Comparison of ENCODE assay signal across 11 cellular contexts in genomic region chr10:61757525-61758397, GRCh38.
DNase-seq lines count a peak whose midpoint lies in the region; ATAC-seq and TF ChIP-seq lines count a peak whose summit lies in the region.
"Had no signal": no experiment of that assay in that cellular context is flagged by ENCODE, and none has a peak within 500 bp of the region (broad histone marks: within the 10 kb centered on the region; RNA-seq: fewer than 3 reads in every experiment).

No MANE protein-coding gene starts in this region.

- CTCF ChIA-PET in mammary epithelial cell (lab: Charles Lee; ENCODE audit: low non-redundant PET) = no interaction called here
- CTCF ChIA-PET in Caco-2 (lab: Charles Lee) = interaction anchor here (0.9 kb wide), 1 partner anchor 10 kb away, joined by 3 read pairs; no protein-coding TSS in a partner anchor
- CTCF ChIA-PET in HEK293T (lab: Yijun Ruan, JAX) = no interaction called here

- H3K79me2 ChIP-seq in ACC112 (ENCODE audit: control insufficient read depth, insufficient read depth, low read length, unreplicated experiment) (no peaks in the 10 kb centered on the region), mammary epithelial cell (ENCODE audit: insufficient read depth, low read length) (no peaks in the 10 kb centered on the region)

- intact Hi-C loops in mammary epithelial cell (cut with micrococcal nuclease) (no loop called here), left colon (cut with DNase I, micrococcal nuclease) (loop anchor here in 1 of 2 donors (10.0 kb wide), 1 partner anchor 77 kb away; no protein-coding TSS in a partner anchor), Caco-2 (cut with micrococcal nuclease; ENCODE audit: unreplicated experiment) (no loop called here)

- H2AFZ ChIP-seq in ACC112 (ENCODE audit: low read length, unreplicated experiment) (peak overlapping the region; percentile 4), mammary epithelial cell (ENCODE audit: low read depth, low read length) (peak overlapping the region; percentile 22), neuronal stem cell (ENCODE audit: low read length) (no peak overlapping the region)

- H2BK5ac ChIP-seq in neuronal stem cell (ENCODE audit: low read length) = no peak overlapping the region

- H3K4me1 Mint-ChIP-seq in Caco-2 (ENCODE audit: low read depth, unreplicated experiment) = peaks cover 28% of the 10 kb centered on the region

- no peak overlapping the region for H2BK15ac ChIP-seq in neuronal stem cell (ENCODE audit: low read length)

- no peak overlapping the region for H2BK120ac ChIP-seq in neuronal stem cell (ENCODE audit: low read depth, low read length)

- H4K20me1 ChIP-seq in mammary epithelial cell (ENCODE audit: insufficient read depth, low read length) = no peaks in the 10 kb centered on the region

- H3K4me3 Mint-ChIP-seq in Caco-2 (ENCODE audit: unreplicated experiment) = no peak overlapping the region

- peak; percentile 29 for DNase-seq in KG1 (lab: John Stamatoyannopoulos, UW)
- peak; percentile 92 for DNase-seq in mammary epithelial cell
- DNase-seq in left colon = peak; percentile 20 to 69
- no peak for DNase-seq in SHP77 (lab: John Stamatoyannopoulos, UW)
- DNase-seq in Caco-2 = no peak
- no peak for DNase-seq in HEK293T (ENCODE audit: extremely low spot score)
- DNase-seq in neuronal stem cell (ENCODE audit: low spot score) = no peak
- DNase-seq: activated T-cell treated with anti-CD3 and anti-CD28 coated beads, Interleukin-2, amount 50 U/mL, for 1 hour; T-helper 2 cell had no signal

- no peak overlapping the region for H4K91ac ChIP-seq in neuronal stem cell (ENCODE audit: low read depth, low read length, poor library complexity)

- H3K14ac ChIP-seq in neuronal stem cell (ENCODE audit: low read length) = no peak overlapping the region

- H3K4me3 ChIP-seq in ACC112 (ENCODE audit: low read depth, low read length) (no peak overlapping the region), mammary epithelial cell (replicated peaks in 1 of 3; ENCODE audit: insufficient read depth in 1 of 3, low read depth in 2 of 3, low read length in 3 of 3) (no peak overlapping the region), Caco-2 (ENCODE audit: low read depth, low read length) (no peak overlapping the region), neuronal stem cell (ENCODE audit: low read length in 2 of 2) (no peak overlapping the region)

- peaks cover 24% of the 10 kb centered on the region for H3K4me1 ChIP-seq in ACC112 (ENCODE audit: control insufficient read depth, insufficient read depth, low read length, unreplicated experiment)
- peaks cover 32% of the 10 kb centered on the region for H3K4me1 ChIP-seq in mammary epithelial cell (ENCODE audit: insufficient read depth, low read length)
- H3K4me1 ChIP-seq in Caco-2 = peaks cover 30% of the 10 kb centered on the region
- H3K4me1 ChIP-seq in neuronal stem cell (ENCODE audit: control insufficient read depth in 2 of 2, insufficient read depth in 1 of 2, low read depth in 1 of 2, low read length in 2 of 2) = peaks cover 0 to 5% of the 10 kb centered on the region in 2 donors

- H3K9me3 Mint-ChIP-seq in Caco-2 (ENCODE audit: unreplicated experiment) = peaks cover 14% of the 10 kb centered on the region

- H4K8ac ChIP-seq in neuronal stem cell (ENCODE audit: low read depth, low read length) = no peak overlapping the region

- ATAC-seq in left colon = peak; percentile 76

- H3K4ac ChIP-seq in neuronal stem cell (ENCODE audit: low read length) = no peak overlapping the region

- no peak overlapping the region for H3K9ac ChIP-seq in mammary epithelial cell (ENCODE audit: insufficient read depth, low read length)
- H3K9ac ChIP-seq in neuronal stem cell (ENCODE audit: low read depth, low read length, poor library complexity) = no peak overlapping the region

- POLR2A ChIA-PET in Caco-2 (lab: Charles Lee) (no interaction called here), HEK293T (lab: Yijun Ruan, JAX) (no interaction called here)

- no peak overlapping the region for H3K4me2 ChIP-seq in mammary epithelial cell (ENCODE audit: insufficient read depth, low read depth, low read length)
- no peak overlapping the region for H3K4me2 ChIP-seq in neuronal stem cell (ENCODE audit: insufficient read depth, low read length, poor library complexity, severe bottlenecking)

- dilution Hi-C loops in mammary epithelial cell (cut with HindIII; ENCODE audit: low sequenced_read_pairs) = no loop called here

- TF ChIP-seq CTCF in mammary epithelial cell (conservative IDR thresholded peaks at IDR 0.05 in 1 of 2, IDR thresholded peaks at IDR 0.05 in 1 of 2; ENCODE audit: extremely low read depth in 1 of 2, insufficient read depth in 1 of 2, low read depth in 1 of 2, low read length in 2 of 2) (no peak), Caco-2 (IDR thresholded peaks at IDR 0.05; ENCODE audit: insufficient read depth in 1 of 2, low read depth in 1 of 2, low read length in 1 of 2, severe bottlenecking in 1 of 2, unreplicated experiment in 1 of 2) (no peak)

- no peaks in the 10 kb centered on the region for H3K36me3 Mint-ChIP-seq in Caco-2 (ENCODE audit: insufficient read depth, unreplicated experiment)

- H3K23ac ChIP-seq in neuronal stem cell (ENCODE audit: low read depth, low read length, poor library complexity) = no peak overlapping the region

- H3K27me3 Mint-ChIP-seq in Caco-2 (ENCODE audit: insufficient read depth, unreplicated experiment) = no peaks in the 10 kb centered on the region

- H2BK12ac ChIP-seq in neuronal stem cell (ENCODE audit: low read length) = no peak overlapping the region

- H3K9me3 ChIP-seq in mammary epithelial cell (replicated peaks; ENCODE audit: insufficient read depth, low read length) (no peaks in the 10 kb centered on the region), Caco-2 (no peaks in the 10 kb centered on the region), neuronal stem cell (replicated peaks in 1 of 2; ENCODE audit: control insufficient read depth in 2 of 2, insufficient read depth in 1 of 2, low read depth in 1 of 2, low read length in 2 of 2) (no peaks in the 10 kb centered on the region)
- H3K9me3 ChIP-seq: neutrophil had no signal

- H2AK5ac ChIP-seq in neuronal stem cell (ENCODE audit: low read depth, low read length) = no peak overlapping the region

- H3K36me3 ChIP-seq in ACC112 (ENCODE audit: insufficient read depth, low read length) (no peaks in the 10 kb centered on the region), mammary epithelial cell (ENCODE audit: insufficient read depth, low read length) (no peaks in the 10 kb centered on the region), Caco-2 (ENCODE audit: control insufficient read depth, insufficient read depth, low read length) (no peaks in the 10 kb centered on the region), neuronal stem cell (replicated peaks in 1 of 2; ENCODE audit: control insufficient read depth in 2 of 2, insufficient read depth in 2 of 2, low read length in 2 of 2) (no peaks in the 10 kb centered on the region)
- H3K36me3 ChIP-seq: neutrophil had no signal

- in situ Hi-C loops in mammary epithelial cell (cut with MboI; ENCODE audit: low sequenced_read_pairs in 2 of 2) = loop anchor here in 1 of 2 donors (25.0 kb wide), 1 partner anchor 480 kb away; no protein-coding TSS in a partner anchor

- WGBS in mammary epithelial cell (ENCODE audit: low coverage, missing lambda C conversion rate) = 97% methylated on average over 2 of the region's 2 CpGs
- 100% methylated on average over 1 of the region's 2 CpGs; no CpG with 5 or more reads in 1 of the 2 donors for whole genome bisulfite sequencing in neuronal stem cell (ENCODE audit: extremely low coverage in 2 of 2, insufficient read length in 2 of 2, insufficient replicate concordance in 1 of 2), 2 donors

- no peaks in the 10 kb centered on the region for H3K79me1 ChIP-seq in neuronal stem cell (ENCODE audit: low read depth, low read length)

- H3K27me3 ChIP-seq in ACC112 (ENCODE audit: insufficient read depth, low read length) (no peaks in the 10 kb centered on the region), mammary epithelial cell (ENCODE audit: insufficient read depth, low read length) (no peaks in the 10 kb centered on the region), Caco-2 (replicated peaks; ENCODE audit: control insufficient read depth, insufficient read depth, low read length) (no peaks in the 10 kb centered on the region), neuronal stem cell (ENCODE audit: control insufficient read depth in 3 of 3, insufficient read depth in 3 of 3, low read depth in 1 of 3, low read length in 3 of 3) (no peaks in the 10 kb centered on the region)
- H3K27me3 ChIP-seq: neutrophil had no signal

- BruUV-seq in mammary epithelial cell (replicated peaks; lab: Mats Ljungman, UMichigan) (no TSS peak), Caco-2 (replicated peaks; lab: Mats Ljungman, UMichigan) (no TSS peak)

- no peak overlapping the region for H3K18ac ChIP-seq in neuronal stem cell (ENCODE audit: low read length)

- H3K27ac ChIP-seq in ACC112 (ENCODE audit: low read depth, low read length) = peak overlapping the region; percentile 5; the same call in 1 of the 2 replicates
- peak overlapping the region; percentile 64 for H3K27ac ChIP-seq in mammary epithelial cell (ENCODE audit: insufficient read depth, low read depth, low read length)
- H3K27ac ChIP-seq in neuronal stem cell (replicated peaks; ENCODE audit: low read length) = no peak overlapping the region
- H3K27ac ChIP-seq: neutrophil had no signal

- H3K27ac Mint-ChIP-seq in Caco-2 (ENCODE audit: unreplicated experiment) = no peak overlapping the region

TF ChIP-seq in HEK293T, 16 proteins besides CTCF, POLR2A, EP300 and RAD21:
- TF ChIP-seq HDGF (IDR thresholded peaks at IDR 0.05; ENCODE audit: borderline replicate concordance) (no peak), NFRKB (IDR thresholded peaks at IDR 0.05) (no peak), CTBP1 (IDR thresholded peaks at IDR 0.05; ENCODE audit: borderline replicate concordance) (no peak), FOXK2 (IDR thresholded peaks at IDR 0.05) (no peak), BHLHE40 (IDR thresholded peaks at IDR 0.05; ENCODE audit: borderline replicate concordance) (no peak), ARNT (IDR thresholded peaks at IDR 0.05) (no peak), L3MBTL2 (conservative IDR thresholded peaks at IDR 0.05) (no peak), PKNOX1 (IDR thresholded peaks at IDR 0.05) (no peak), ELF4 (IDR thresholded peaks at IDR 0.05) (no peak), ZNF384 (IDR thresholded peaks at IDR 0.05) (no peak), LEF1 (IDR thresholded peaks at IDR 0.05; ENCODE audit: borderline replicate concordance) (no peak), SP1 (IDR thresholded peaks at IDR 0.05) (no peak)

Comparison
In these comparisons a context has a peak if more than half of its experiments do, and no peak if none do; other contexts are left out.
1. DNase-seq: peak in KG1 (single experiment), mammary epithelial cell (single experiment) and left colon (2 of 2); none in SHP77 (0 of 2), Caco-2 (0 of 2), HEK293T (single experiment) and neuronal stem cell (single experiment).